In the genomic region with DNA sequence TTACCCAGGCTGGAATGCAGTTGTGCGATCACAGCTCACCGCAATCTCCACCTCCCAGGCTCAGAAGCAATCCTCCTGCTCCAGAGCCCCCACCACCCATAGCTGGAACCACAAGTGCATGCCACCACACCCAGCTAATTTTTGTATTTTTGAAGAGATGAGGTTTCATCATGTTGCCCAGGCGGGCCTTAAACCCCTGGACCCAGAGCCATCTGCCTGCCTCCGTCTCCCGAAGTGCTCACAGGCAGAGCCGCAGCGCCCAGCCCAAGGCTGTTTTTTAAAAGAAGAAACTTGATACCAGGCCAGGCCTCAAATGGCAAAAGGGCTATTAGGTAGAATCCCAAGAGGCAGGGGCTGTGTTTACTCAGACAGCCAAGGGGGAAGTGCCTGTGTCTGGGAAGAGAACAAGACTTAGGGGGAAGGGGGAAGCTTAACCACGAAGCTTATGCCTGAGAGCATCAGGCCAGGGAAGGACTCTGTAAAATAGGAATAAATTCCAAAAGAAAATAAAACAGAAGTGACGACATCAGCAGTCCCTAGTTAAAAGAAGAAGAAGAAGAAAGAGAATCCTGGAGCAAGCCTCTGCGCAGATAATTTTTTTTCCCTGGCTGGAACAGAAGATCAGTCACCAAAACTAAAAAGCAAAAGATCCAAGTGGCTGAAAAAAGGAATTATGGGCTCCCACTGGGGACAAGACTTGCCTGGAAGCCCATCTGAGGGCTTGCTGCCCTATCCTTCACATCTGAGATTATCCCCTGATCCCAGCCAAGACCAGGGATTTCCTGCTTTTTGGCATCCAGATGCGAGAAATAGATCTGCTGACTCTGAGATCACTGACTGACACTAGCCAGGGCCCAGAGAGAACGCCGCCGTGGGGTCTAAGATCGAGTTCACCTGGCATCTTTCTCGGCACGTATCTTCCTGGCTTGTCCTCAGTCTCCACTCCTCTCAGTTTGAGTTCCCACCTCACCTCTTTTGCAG, we compare ENCODE assay signal across 8 cellular contexts.
DNase-seq lines count a peak whose midpoint lies in the region; ATAC-seq and TF ChIP-seq lines count a peak whose summit lies in the region.

No MANE protein-coding gene starts in this region.

- H3K4me3 ChIP-seq in GM12865 (ENCODE audit: low read depth, low read length): 0 out of 2 replicates have a peak overlapping the region, but pooled peaks have one; percentile 12
- H3K4me3 ChIP-seq in fibroblast of the aortic adventitia (ENCODE audit: low read depth, low read length): no peak overlapping the region

- no peak for ATAC-seq in GM19395 (IDR thresholded peaks at IDR 0.05; ENCODE audit: unreplicated experiment)
- no peak for ATAC-seq in HG02973 (IDR thresholded peaks at IDR 0.05; ENCODE audit: unreplicated experiment)

- TF ChIP-seq CTCF in GM12865 (IDR thresholded peaks at IDR 0.05; ENCODE audit: insufficient read depth, low read depth, low read length, missing control alignments): no peak
- TF ChIP-seq CTCF in fibroblast of the aortic adventitia (IDR thresholded peaks at IDR 0.05; ENCODE audit: insufficient read depth, low read length): no peak

- DNase-seq in GM12865 (ENCODE audit: low read depth) (no peak), NCI-H524 (lab: John Stamatoyannopoulos, UW) (peak; percentile 83 to 92), fibroblast of the aortic adventitia (ENCODE audit: low read depth) (peak; percentile 70), pons (ENCODE audit: low spot score) (peak; percentile 79), T-helper 9 cell (no peak)
- DNase-seq in central memory CD4-positive, alpha-beta T cell: no peak

Comparison
In these comparisons a context has a peak if more than half of its experiments do, and no peak if none do; other contexts are left out.
1. DNase-seq: peak in NCI-H524 (2 of 2), fibroblast of the aortic adventitia (single experiment) and pons (single experiment); none in GM12865 (single experiment), central memory CD4-positive, alpha-beta T cell (single experiment) and T-helper 9 cell (single experiment).